ENCODE assay signal across 19 cellular contexts in the genomic region with DNA sequence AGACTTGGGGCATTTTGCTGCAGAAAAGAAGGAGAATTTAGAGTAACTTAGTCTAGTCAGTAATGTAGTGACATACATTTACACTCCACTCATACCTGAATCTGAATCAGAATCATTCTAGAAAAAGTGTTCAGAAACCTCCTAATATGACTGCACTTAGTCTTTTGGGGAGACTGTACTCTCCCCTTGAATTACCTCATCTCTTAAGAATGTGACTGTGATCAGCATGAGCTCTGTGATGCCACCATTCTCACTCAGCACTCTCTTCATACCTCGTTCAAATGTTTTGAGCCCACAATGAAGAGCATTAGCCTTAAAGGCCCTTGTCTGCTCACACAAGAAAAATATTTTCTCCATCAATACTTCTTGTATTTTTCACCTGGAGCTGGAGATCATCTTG.
DNase-seq lines count a peak whose midpoint lies in the region; ATAC-seq, FAIRE-seq and TF ChIP-seq lines count a peak whose summit lies in the region.
"Had no signal": no experiment of that assay in that cellular context is flagged by ENCODE, and none has a peak within 500 bp of the region (broad histone marks: within the 10 kb centered on the region; RNA-seq: fewer than 3 reads in every experiment).

No MANE protein-coding gene starts in this region.

- H3K27ac ChIP-seq in foreskin keratinocyte (no peak overlapping the region), mesendoderm (ENCODE audit: low read depth, low read length) (no peak overlapping the region)
- no peak overlapping the region for H3K27ac ChIP-seq in naive thymus-derived CD4-positive, alpha-beta T cell (ENCODE audit: low read depth, low read length)

- H3K4me3 Mint-ChIP-seq in WTC11: no peak overlapping the region
- no peak overlapping the region for H3K4me3 Mint-ChIP-seq in naive thymus-derived CD4-positive, alpha-beta T cell
- H3K4me3 Mint-ChIP-seq: CD4-positive, alpha-beta memory T cell; HFFc6 had no signal

- H3K9me3 ChIP-seq in naive thymus-derived CD4-positive, alpha-beta T cell (ENCODE audit: control insufficient read depth in 2 of 3, low read length in 3 of 3): no peaks in the 10 kb centered on the region
- H3K9me3 ChIP-seq: HAP-1 had no signal

- H2AK5ac ChIP-seq in mesendoderm (ENCODE audit: low read length): no peak overlapping the region

- H2BK15ac ChIP-seq in mesendoderm (replicated peaks; ENCODE audit: low read depth): no peak overlapping the region

- no peak overlapping the region for H3K9ac ChIP-seq in mesendoderm (ENCODE audit: low read length)

- no peak overlapping the region for H3K4ac ChIP-seq in mesendoderm (ENCODE audit: low read depth, low read length)

- intact Hi-C loops in naive thymus-derived CD4-positive, alpha-beta T cell (cut with micrococcal nuclease): no loop called here

- no peaks in the 10 kb centered on the region for H3K4me1 ChIP-seq in foreskin keratinocyte
- H3K4me1 ChIP-seq in mesendoderm (ENCODE audit: control insufficient read depth, low read depth, low read length): no peaks in the 10 kb centered on the region
- no peaks in the 10 kb centered on the region for H3K4me1 ChIP-seq in naive thymus-derived CD4-positive, alpha-beta T cell (ENCODE audit: control insufficient read depth in 2 of 2, insufficient read depth in 2 of 2, low read length in 2 of 2)
- H3K4me1 ChIP-seq: HAP-1 had no signal

- no peak overlapping the region for H3K18ac ChIP-seq in mesendoderm (ENCODE audit: low read length)

- H3K79me1 ChIP-seq in mesendoderm (ENCODE audit: low read length): no peaks in the 10 kb centered on the region

- no peak overlapping the region for H3K4me2 ChIP-seq in mesendoderm (ENCODE audit: low read length)

- no peaks in the 10 kb centered on the region for H3K9me3 Mint-ChIP-seq in WTC11
- H3K9me3 Mint-ChIP-seq in naive thymus-derived CD4-positive, alpha-beta T cell: peaks cover 0 to 5% (median 0%) of the 10 kb centered on the region in 11 donors

- WGBS in mesendoderm (ENCODE audit: extremely low coverage, insufficient coverage, low lambda C conversion rate): no CpG with 5 or more reads among the region's 1 CpG

- peaks cover 14% of the 10 kb centered on the region for H3K4me1 Mint-ChIP-seq in WTC11
- no peaks in the 10 kb centered on the region for H3K4me1 Mint-ChIP-seq in naive thymus-derived CD4-positive, alpha-beta T cell
- H3K4me1 Mint-ChIP-seq: CD4-positive, alpha-beta memory T cell had no signal

- FAIRE-seq in H54 (lab: Jason Lieb, UNC): peak; percentile 23
- FAIRE-seq: GM12891, GM18507 had no signal

- H4K8ac ChIP-seq in mesendoderm (ENCODE audit: low read depth, low read length): no peak overlapping the region

- POLR2A ChIA-PET in WTC11 (lab: Charles Lee): no interaction called here
- POLR2A ChIA-PET in naive thymus-derived CD4-positive, alpha-beta T cell (lab: Charles Lee): no interaction called here

- H3K4me3 ChIP-seq in mesendoderm (ENCODE audit: low read length): no peak overlapping the region
- H3K4me3 ChIP-seq in naive thymus-derived CD4-positive, alpha-beta T cell (ENCODE audit: low read length): no peak overlapping the region
- H3K4me3 ChIP-seq: HAP-1 had no signal

- no peaks in the 10 kb centered on the region; the same call in 1 of the 2 replicates for H3K27me3 Mint-ChIP-seq in WTC11 (ENCODE audit: low read depth)
- H3K27me3 Mint-ChIP-seq in naive thymus-derived CD4-positive, alpha-beta T cell: peaks cover 0 to 10% (median 0%) of the 10 kb centered on the region in 5 donors

- H2BK120ac ChIP-seq in mesendoderm (ENCODE audit: low read depth, low read length): no peak overlapping the region

- no peaks in the 10 kb centered on the region for H3K79me2 ChIP-seq in mesendoderm (ENCODE audit: control insufficient read depth, insufficient read depth, low read length)

- no peak for DNase-seq in H54 (ENCODE audit: insufficient read length, low spot score)
- DNase-seq in WTC11 (ENCODE audit: low spot score): no peak
- peak in 1 of 2 donors; percentile 3 for DNase-seq in foreskin keratinocyte
- DNase-seq in mesendoderm: peak; percentile 41
- DNase-seq in naive thymus-derived CD4-positive, alpha-beta T cell: no peak
- no peak for DNase-seq in NOMO-1 treated with DMSO at 0.1 percent for 48 hours (lab: John Stamatoyannopoulos, UW; ENCODE audit: unreplicated experiment)
- DNase-seq: C1 segment of cervical spinal cord; Calu3; CD4-positive, alpha-beta memory T cell; COR-L47; DMS53; DMS79 treated with DMSO at 0.1 percent for 48 hours; GF-D8; HFFc6 had no signal

- peak; percentile 58 for ATAC-seq in WTC11
- ATAC-seq in foreskin keratinocyte: peak; percentile 50
- ATAC-seq in GM21737 (IDR thresholded peaks at IDR 0.05; ENCODE audit: unreplicated experiment): no peak
- no peak for ATAC-seq in naive thymus-derived CD4-positive, alpha-beta T cell
- no peak for ATAC-seq in HG03460 (IDR thresholded peaks at IDR 0.05; ENCODE audit: unreplicated experiment)

- H3K27ac Mint-ChIP-seq in WTC11: no peak overlapping the region
- H3K27ac Mint-ChIP-seq in naive thymus-derived CD4-positive, alpha-beta T cell: no peak overlapping the region
- H3K27ac Mint-ChIP-seq: CD4-positive, alpha-beta memory T cell; HFFc6 had no signal

- H3K36me3 ChIP-seq in mesendoderm (ENCODE audit: control insufficient read depth, insufficient read depth, low read length): no peaks in the 10 kb centered on the region
- no peaks in the 10 kb centered on the region for H3K36me3 ChIP-seq in naive thymus-derived CD4-positive, alpha-beta T cell (ENCODE audit: control insufficient read depth in 2 of 3, insufficient read depth in 3 of 3, low read length in 3 of 3)
- H3K36me3 ChIP-seq: HAP-1 had no signal

- TF ChIP-seq POLR2A in H54 (IDR thresholded peaks at IDR 0.05; ENCODE audit: low read depth, low read length): no peak

- H2BK5ac ChIP-seq in mesendoderm (ENCODE audit: low read length): no peak overlapping the region

- H3K36me3 Mint-ChIP-seq in WTC11: no peaks in the 10 kb centered on the region
- no peaks in the 10 kb centered on the region for H3K36me3 Mint-ChIP-seq in naive thymus-derived CD4-positive, alpha-beta T cell
- H3K36me3 Mint-ChIP-seq: CD4-positive, alpha-beta memory T cell had no signal

- no peak overlapping the region for H3K56ac ChIP-seq in mesendoderm (ENCODE audit: low read length)

- no peak overlapping the region for H4K5ac ChIP-seq in mesendoderm (ENCODE audit: low read length)

- TF ChIP-seq CTCF in WTC11 (IDR thresholded peaks at IDR 0.05): no peak
- no peak for TF ChIP-seq CTCF in foreskin keratinocyte (conservative IDR thresholded peaks at IDR 0.05)

- CTCF ChIA-PET in WTC11 (lab: Charles Lee): no interaction called here
- CTCF ChIA-PET in naive thymus-derived CD4-positive, alpha-beta T cell (lab: Charles Lee): no interaction called here

- H3K27me3 ChIP-seq in foreskin keratinocyte (no peaks in the 10 kb centered on the region), mesendoderm (ENCODE audit: insufficient read depth, low read length, poor library complexity) (no peaks in the 10 kb centered on the region)
- H3K27me3 ChIP-seq in naive thymus-derived CD4-positive, alpha-beta T cell (ENCODE audit: control insufficient read depth in 2 of 2, insufficient read depth in 2 of 2, low read length in 2 of 2): no peaks in the 10 kb centered on the region

- H3K23ac ChIP-seq in mesendoderm (ENCODE audit: low read length): no peak overlapping the region

TF ChIP-seq in WTC11, 78 proteins besides CTCF, POLR2A, EP300 and RAD21:
- TF ChIP-seq ZNF138 (CRISPR knock-in tag; conservative IDR thresholded peaks at IDR 0.05) (no peak), IRF1 (CRISPR knock-in tag; IDR thresholded peaks at IDR 0.05) (no peak), EMX1 (CRISPR knock-in tag; IDR thresholded peaks at IDR 0.05) (no peak), ZNF232 (CRISPR knock-in tag; IDR thresholded peaks at IDR 0.05) (no peak), ETV6 (CRISPR knock-in tag; IDR thresholded peaks at IDR 0.05) (no peak), ZNF425 (CRISPR knock-in tag; conservative IDR thresholded peaks at IDR 0.05) (no peak), SMAD3 (CRISPR knock-in tag; IDR thresholded peaks at IDR 0.05; ENCODE audit: borderline replicate concordance) (no peak)

Comparison
In these comparisons a context has a peak if more than half of its experiments do, and no peak if none do; other contexts are left out.
1. ATAC-seq: peak in WTC11 (single experiment) and foreskin keratinocyte (single experiment); none in GM21737 (single experiment), naive thymus-derived CD4-positive, alpha-beta T cell (single experiment) and HG03460 (single experiment).